ENCODE assay signal across 1 cellular context in the genomic region with DNA sequence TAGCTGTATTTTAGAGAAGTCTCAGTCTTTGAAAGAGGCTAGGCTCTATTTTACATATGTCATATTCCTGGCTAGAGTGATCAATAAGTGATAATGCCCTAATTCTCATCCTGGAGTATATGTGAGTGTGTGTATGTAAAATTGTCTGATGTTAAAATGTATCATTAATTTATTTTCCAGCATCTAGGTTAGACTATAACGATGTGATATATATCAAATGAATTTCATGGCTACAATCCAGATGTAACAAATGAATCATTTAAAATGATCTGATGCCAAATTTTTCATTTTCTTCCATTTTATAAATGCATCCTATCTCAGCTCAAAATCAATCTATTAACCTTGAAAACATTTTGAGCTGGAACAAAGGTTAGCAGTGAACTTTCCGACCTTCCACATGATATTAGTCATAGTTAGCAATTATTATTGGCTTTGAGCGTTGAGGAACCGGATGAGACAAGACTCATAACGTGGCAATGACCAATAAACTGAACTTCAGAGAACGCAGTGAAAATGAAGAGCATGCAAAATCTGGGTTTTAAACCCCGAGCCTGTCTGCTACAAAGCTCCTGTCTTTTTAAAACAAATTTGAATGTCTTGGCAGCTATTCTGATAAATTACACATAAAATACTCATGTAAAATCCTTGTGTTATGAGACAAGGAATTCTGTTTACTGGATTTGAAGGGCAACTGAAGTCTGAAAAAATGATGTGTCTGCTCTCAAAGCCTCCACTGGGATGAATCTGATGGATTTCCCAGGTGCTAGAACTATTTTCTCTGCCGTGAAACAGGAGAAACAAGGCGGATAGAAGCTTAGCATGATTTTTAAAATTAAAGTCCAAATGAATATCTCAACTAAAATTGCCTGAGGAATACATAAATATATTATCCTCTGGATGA.
TF ChIP-seq lines count a peak whose summit lies in the region.

No MANE protein-coding gene starts in this region.

TF ChIP-seq in HCT116, 20 proteins besides CTCF, POLR2A, EP300 and RAD21 (continued from another document):
- TF ChIP-seq, protein P1, sequence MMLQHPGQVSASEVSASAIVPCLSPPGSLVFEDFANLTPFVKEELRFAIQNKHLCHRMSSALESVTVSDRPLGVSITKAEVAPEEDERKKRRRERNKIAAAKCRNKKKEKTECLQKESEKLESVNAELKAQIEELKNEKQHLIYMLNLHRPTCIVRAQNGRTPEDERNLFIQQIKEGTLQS (IDR thresholded peaks at IDR 0.05), result no peak
- TF ChIP-seq FOSL1 (IDR thresholded peaks at IDR 0.05; ENCODE audit: low read depth) (peak; percentile 68), ZFX (IDR thresholded peaks at IDR 0.05) (no peak), CBX3 (IDR thresholded peaks at IDR 0.05; ENCODE audit: low read depth) (no peak), ZNF274 (IDR thresholded peaks at IDR 0.05; ENCODE audit: low read depth, low read length) (no peak), SIN3A (IDR thresholded peaks at IDR 0.05; ENCODE audit: low read depth) (no peak), EGR1 (IDR thresholded peaks at IDR 0.05; ENCODE audit: low read depth) (0 out of 2 replicates have a peak, but pooled peaks have one; percentile 22), JUND (IDR thresholded peaks at IDR 0.05) (peak; percentile 52), SRF (IDR thresholded peaks at IDR 0.05; ENCODE audit: low read depth) (no peak), CEBPB (IDR thresholded peaks at IDR 0.05; ENCODE audit: low read depth) (0 out of 2 replicates have a peak, but pooled peaks have one; percentile 24), ELF1 (IDR thresholded peaks at IDR 0.05; ENCODE audit: borderline replicate concordance, low read depth) (no peak), REST (IDR thresholded peaks at IDR 0.05; ENCODE audit: low read depth) (no peak), SP1 (IDR thresholded peaks at IDR 0.05; ENCODE audit: low read depth) (peak; percentile 43)
- TF ChIP-seq, protein P2, sequence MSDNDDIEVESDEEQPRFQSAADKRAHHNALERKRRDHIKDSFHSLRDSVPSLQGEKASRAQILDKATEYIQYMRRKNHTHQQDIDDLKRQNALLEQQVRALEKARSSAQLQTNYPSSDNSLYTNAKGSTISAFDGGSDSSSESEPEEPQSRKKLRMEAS (IDR thresholded peaks at IDR 0.05), result peak; percentile 56
